Comparison of ENCODE assay signal across 1 cellular context in the genomic region with DNA sequence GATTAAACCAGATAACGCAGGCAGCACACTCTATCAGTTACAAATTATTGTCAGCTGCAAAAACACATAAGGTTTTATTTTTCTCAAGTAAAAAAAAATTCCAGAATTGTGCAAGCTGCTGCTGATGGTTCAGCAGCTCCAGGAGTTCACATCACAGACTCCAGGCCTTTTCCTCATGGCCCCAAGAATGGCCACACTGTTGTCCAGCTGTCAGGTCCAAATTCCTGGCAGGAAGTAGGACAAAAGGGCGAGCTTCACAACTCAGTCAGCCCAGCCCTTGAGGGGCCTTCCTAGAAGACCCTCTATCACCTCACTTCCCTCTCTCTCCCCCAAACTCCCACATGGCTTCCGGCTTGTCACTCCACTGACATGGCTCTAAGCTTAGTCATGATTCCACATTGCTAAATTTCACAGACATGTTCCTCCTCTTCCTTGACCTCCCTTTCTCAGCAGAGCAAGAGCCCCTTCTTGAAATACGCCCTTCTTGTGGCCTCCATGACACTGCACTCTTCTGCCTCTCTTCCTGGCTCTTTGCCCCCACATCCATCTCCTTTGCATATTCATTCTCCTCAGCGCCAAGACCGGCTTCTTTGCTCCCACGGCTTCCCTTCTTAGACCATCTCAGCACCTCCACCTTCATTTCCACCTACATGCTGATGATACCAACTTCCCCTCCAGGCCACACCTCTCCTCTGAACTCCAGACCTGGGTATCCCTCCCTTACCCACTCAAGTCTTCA.
TF ChIP-seq lines count a peak whose summit lies in the region.

No MANE protein-coding gene starts in this region.

TF ChIP-seq in endothelial cell of umbilical vein, 7 proteins besides CTCF, POLR2A, EP300 and RAD21:
- no peak for TF ChIP-seq JUN (IDR thresholded peaks at IDR 0.05; ENCODE audit: borderline replicate concordance, insufficient read depth, insufficient read length, low read depth)
- no peak for TF ChIP-seq EZH2 (IDR thresholded peaks at IDR 0.05; ENCODE audit: borderline replicate concordance, low read depth, low read length, severe bottlenecking)
- no peak for TF ChIP-seq MYC (IDR thresholded peaks at IDR 0.05; ENCODE audit: low read depth, low read length)
- TF ChIP-seq POLR2AphosphoS5 (IDR thresholded peaks at IDR 0.05; ENCODE audit: insufficient read depth, low read depth, low read length): no peak
- no peak for TF ChIP-seq FOS (IDR thresholded peaks at IDR 0.05; ENCODE audit: borderline replicate concordance, insufficient read depth, low read length)
- no peak for TF ChIP-seq GATA2 (IDR thresholded peaks at IDR 0.05; ENCODE audit: insufficient read depth, insufficient read length, low read depth, low read length)
- TF ChIP-seq, protein P1, sequence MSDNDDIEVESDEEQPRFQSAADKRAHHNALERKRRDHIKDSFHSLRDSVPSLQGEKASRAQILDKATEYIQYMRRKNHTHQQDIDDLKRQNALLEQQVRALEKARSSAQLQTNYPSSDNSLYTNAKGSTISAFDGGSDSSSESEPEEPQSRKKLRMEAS (IDR thresholded peaks at IDR 0.05; ENCODE audit: insufficient read depth, insufficient read length): no peak
